In genomic region chr10:32412499-32412853, GRCh38 we compare ENCODE assay signal across 19 cellular contexts. TPM values are rescaled to one million over a fixed set of nuclear protein-coding genes. Genes with fewer than 3 reads are reported as not detected.
DNase-seq lines count a peak whose midpoint lies in the region; ATAC-seq, FAIRE-seq and TF ChIP-seq lines count a peak whose summit lies in the region.
"Had no signal": no experiment of that assay in that cellular context is flagged by ENCODE, and none has a peak within 500 bp of the region (broad histone marks: within the 10 kb centered on the region; RNA-seq: fewer than 3 reads in every experiment).

No MANE protein-coding gene starts in this region.

- H3K27ac ChIP-seq in A549 (peak overlapping the region; percentile 33 to 69; a peak in 4 of 6 replicates), esophagus muscularis mucosa (replicated peaks in 1 of 4) (peak overlapping the region; percentile 65 to 73 (median 72)), mesenchymal stem cell (ENCODE audit: low read length, poor library complexity, severe bottlenecking) (no peak overlapping the region)
- H3K27ac ChIP-seq: spleen had no signal

- H3K4me3 Mint-ChIP-seq in activated CD4-positive, alpha-beta memory T cell treated with anti-CD3 and anti-CD28 coated beads, Interleukin-2, amount 10 ng/mL, durations not matched to agents 7 days and 5 days: no peak overlapping the region

- no peak overlapping the region for H4K8ac ChIP-seq in mesenchymal stem cell (ENCODE audit: low read length)

- H2AK5ac ChIP-seq in mesenchymal stem cell (ENCODE audit: low read length, severe bottlenecking): no peak overlapping the region

- no peaks in the 10 kb centered on the region for H3K36me3 Mint-ChIP-seq in activated CD4-positive, alpha-beta memory T cell treated with anti-CD3 and anti-CD28 coated beads, Interleukin-2, amount 10 ng/mL, durations not matched to agents 7 days and 5 days (ENCODE audit: low read depth)

- TF ChIP-seq CTCF in A549 (IDR thresholded peaks at IDR 0.05) (no peak), esophagus muscularis mucosa (IDR thresholded peaks at IDR 0.05) (no peak), BE2C (IDR thresholded peaks at IDR 0.05; ENCODE audit: low read depth, low read length) (no peak)

- no peaks in the 10 kb centered on the region for H3K27me3 Mint-ChIP-seq in activated CD4-positive, alpha-beta memory T cell treated with anti-CD3 and anti-CD28 coated beads, Interleukin-2, amount 10 ng/mL, durations not matched to agents 7 days and 5 days
- H3K27me3 Mint-ChIP-seq: activated T-helper 17 cell treated with anti-CD3 and anti-CD28 coated beads, Interleukin-2, amount 50 U/mL, for 72 hours had no signal

- no peak overlapping the region for H2BK5ac ChIP-seq in mesenchymal stem cell (ENCODE audit: low read depth, low read length, poor library complexity, severe bottlenecking)

- DNase-seq in A549 (ENCODE audit: low read depth in 1 of 2, low spot score in 1 of 2): no peak
- peak; percentile 27 for DNase-seq in NCI-H2227 (lab: John Stamatoyannopoulos, UW; ENCODE audit: unreplicated experiment)
- DNase-seq in esophagus muscularis mucosa (ENCODE audit: extremely low spot score): no peak
- DNase-seq in mesenchymal stem cell: peak; percentile 56
- no peak for DNase-seq in activated CD4-positive, alpha-beta memory T cell treated with anti-CD3 and anti-CD28 coated beads, Interleukin-2, amount 10 ng/mL, durations not matched to agents 7 days and 5 days
- DNase-seq in SW480 (ENCODE audit: low spot score): no peak
- no peak for DNase-seq in BE2C
- DNase-seq in SKM-1 (lab: John Stamatoyannopoulos, UW; ENCODE audit: unreplicated experiment): no peak
- DNase-seq: activated CD4-positive, alpha-beta T cell treated with anti-CD3 and anti-CD28 coated beads, Interleukin-2, amount 50 U/mL, for 1 hour; Caco-2; effector memory CD4-positive, alpha-beta T cell; GOT3; KBM-7; left colon; NCI-H1694 treated with DMSO at 0.1 percent for 48 hours; SHP77 treated with DMSO at 0.1 percent for 48 hours; spleen; T1000 had no signal

- H3K4ac ChIP-seq in mesenchymal stem cell (ENCODE audit: low read depth in 1 of 2, low read length in 2 of 2): no peak overlapping the region

- H3K4me1 Mint-ChIP-seq in activated CD4-positive, alpha-beta memory T cell treated with anti-CD3 and anti-CD28 coated beads, Interleukin-2, amount 10 ng/mL, durations not matched to agents 7 days and 5 days: peaks cover 5% of the 10 kb centered on the region

- no peak overlapping the region for H3K18ac ChIP-seq in mesenchymal stem cell (ENCODE audit: low read depth in 1 of 2, low read length in 2 of 2)

- POLR2A ChIA-PET in A549 (lab: Yijun Ruan, JAX): no interaction called here
- POLR2A ChIA-PET in activated CD4-positive, alpha-beta memory T cell treated with anti-CD3 and anti-CD28 coated beads, Interleukin-2, amount 10 ng/mL, durations not matched to agents 7 days and 5 days (lab: Charles Lee): no interaction called here

- FAIRE-seq in A549 (lab: Jason Lieb, UNC): no peak

- H3K9me3 ChIP-seq in A549: no peaks in the 10 kb centered on the region
- H3K9me3 ChIP-seq in esophagus muscularis mucosa: no peaks in the 10 kb centered on the region
- no peaks in the 10 kb centered on the region for H3K9me3 ChIP-seq in mesenchymal stem cell (ENCODE audit: control insufficient read depth, low read length)
- no peaks in the 10 kb centered on the region for H3K9me3 ChIP-seq in BE2C
- H3K9me3 ChIP-seq: Caco-2, spleen had no signal

- H2BK12ac ChIP-seq in mesenchymal stem cell (ENCODE audit: low read length in 2 of 2): no peak overlapping the region

- H3K4me3 ChIP-seq in A549 (no peak overlapping the region), esophagus muscularis mucosa (no peak overlapping the region), mesenchymal stem cell (ENCODE audit: insufficient read depth in 1 of 2, low read depth in 1 of 2, low read length in 2 of 2) (no peak overlapping the region), BE2C (ENCODE audit: low read depth, low read length) (no peak overlapping the region)
- H3K4me3 ChIP-seq: spleen had no signal

- no peak overlapping the region for H2AFZ ChIP-seq in mesenchymal stem cell (ENCODE audit: low read depth, low read length)

- peak overlapping the region; percentile 9; the same call in 1 of the 3 replicates for H3K4me2 ChIP-seq in A549
- H3K4me2 ChIP-seq in mesenchymal stem cell (ENCODE audit: low read length, poor library complexity, severe bottlenecking): no peak overlapping the region

- no peaks in the 10 kb centered on the region for H3K79me1 ChIP-seq in mesenchymal stem cell (replicated peaks; ENCODE audit: low read length, poor library complexity, severe bottlenecking)

- peaks cover 39% of the 10 kb centered on the region for H3K4me1 ChIP-seq in A549
- peaks cover 11 to 38% (median 31%) of the 10 kb centered on the region in 4 donors for H3K4me1 ChIP-seq in esophagus muscularis mucosa
- H3K4me1 ChIP-seq in mesenchymal stem cell (ENCODE audit: control insufficient read depth, insufficient read depth, low read depth, low read length): peaks cover 2% of the 10 kb centered on the region
- H3K4me1 ChIP-seq in BE2C: no peaks in the 10 kb centered on the region
- H3K4me1 ChIP-seq: Caco-2, spleen had no signal

- no peak overlapping the region for H3K14ac ChIP-seq in mesenchymal stem cell (ENCODE audit: low read length in 2 of 2)

- H4K91ac ChIP-seq in mesenchymal stem cell (ENCODE audit: low read length): no peak overlapping the region

- no peak for TF ChIP-seq POLR2A in A549 (IDR thresholded peaks at IDR 0.05; ENCODE audit: low read length)
- TF ChIP-seq POLR2A in esophagus muscularis mucosa (IDR thresholded peaks at IDR 0.05; ENCODE audit: low read depth): no peak

- H2BK120ac ChIP-seq in mesenchymal stem cell (ENCODE audit: low read depth, low read length): no peak overlapping the region

- TF ChIP-seq EP300 in A549 (IDR thresholded peaks at IDR 0.05) (no peak), esophagus muscularis mucosa (IDR thresholded peaks at IDR 0.05) (no peak)

- H3K36me3 ChIP-seq in esophagus muscularis mucosa (no peaks in the 10 kb centered on the region), mesenchymal stem cell (ENCODE audit: control insufficient read depth in 1 of 2, insufficient read depth in 2 of 2, low read depth in 1 of 2, low read length in 2 of 2) (no peaks in the 10 kb centered on the region), BE2C (no peaks in the 10 kb centered on the region)
- H3K36me3 ChIP-seq: spleen had no signal

- no peak for ATAC-seq in A549
- ATAC-seq: activated T-helper 17 cell treated with anti-CD3 and anti-CD28 coated beads, Interleukin-2, amount 50 U/mL, for 72 hours; left colon had no signal

- H3K27ac Mint-ChIP-seq in activated CD4-positive, alpha-beta memory T cell treated with anti-CD3 and anti-CD28 coated beads, Interleukin-2, amount 10 ng/mL, durations not matched to agents 7 days and 5 days: no peak overlapping the region

- CTCF ChIA-PET in A549 (lab: Yijun Ruan, JAX): no interaction called here
- CTCF ChIA-PET in activated CD4-positive, alpha-beta memory T cell treated with anti-CD3 and anti-CD28 coated beads, Interleukin-2, amount 10 ng/mL, durations not matched to agents 7 days and 5 days (lab: Charles Lee): no interaction called here

- no peak for TF ChIP-seq RAD21 in A549 (conservative IDR thresholded peaks at IDR 0.05 in 1 of 2, IDR thresholded peaks at IDR 0.05 in 1 of 2)

- H2BK15ac ChIP-seq in mesenchymal stem cell (ENCODE audit: low read depth, poor library complexity, severe bottlenecking): no peak overlapping the region

- intact Hi-C loops in esophagus muscularis mucosa (cut with DNase I): no loop called here

- whole genome bisulfite sequencing in A549 (ENCODE audit: missing lambda C conversion rate): 39% methylated on average over 2 of the region's 2 CpGs
- 27% methylated on average over 2 of the region's 2 CpGs for WGBS in esophagus muscularis mucosa
- WGBS in mesenchymal stem cell: 31% methylated on average over 2 of the region's 2 CpGs

- no peaks in the 10 kb centered on the region for H3K27me3 ChIP-seq in esophagus muscularis mucosa
- H3K27me3 ChIP-seq in mesenchymal stem cell (ENCODE audit: control insufficient read depth in 1 of 2, insufficient read depth in 1 of 2, low read length in 2 of 2): no peaks in the 10 kb centered on the region
- no peaks in the 10 kb centered on the region for H3K27me3 ChIP-seq in BE2C
- H3K27me3 ChIP-seq: spleen had no signal

- peaks cover 4% of the 10 kb centered on the region for H3K9me3 Mint-ChIP-seq in activated CD4-positive, alpha-beta memory T cell treated with anti-CD3 and anti-CD28 coated beads, Interleukin-2, amount 10 ng/mL, durations not matched to agents 7 days and 5 days
- H3K9me3 Mint-ChIP-seq: activated T-helper 17 cell treated with anti-CD3 and anti-CD28 coated beads, Interleukin-2, amount 50 U/mL, for 72 hours had no signal

- peak overlapping the region; percentile 2 for H3K9ac ChIP-seq in mesenchymal stem cell (ENCODE audit: low read length)

- H3K23ac ChIP-seq in mesenchymal stem cell (ENCODE audit: low read length in 2 of 2): no peak overlapping the region

TF ChIP-seq in A549, 52 proteins besides CTCF, POLR2A, EP300 and RAD21 (continues in another document):
- TF ChIP-seq BHLHE40 (IDR thresholded peaks at IDR 0.05; ENCODE audit: low read depth, low read length): no peak
- TF ChIP-seq TP53 (CRISPR knock-in tag; IDR thresholded peaks at IDR 0.05): no peak
- TF ChIP-seq RCOR1 (IDR thresholded peaks at IDR 0.05; ENCODE audit: low read depth, low read length): no peak
- no peak for TF ChIP-seq MYC (IDR thresholded peaks at IDR 0.05; ENCODE audit: borderline replicate concordance, low read length)
- TF ChIP-seq, protein P1, sequence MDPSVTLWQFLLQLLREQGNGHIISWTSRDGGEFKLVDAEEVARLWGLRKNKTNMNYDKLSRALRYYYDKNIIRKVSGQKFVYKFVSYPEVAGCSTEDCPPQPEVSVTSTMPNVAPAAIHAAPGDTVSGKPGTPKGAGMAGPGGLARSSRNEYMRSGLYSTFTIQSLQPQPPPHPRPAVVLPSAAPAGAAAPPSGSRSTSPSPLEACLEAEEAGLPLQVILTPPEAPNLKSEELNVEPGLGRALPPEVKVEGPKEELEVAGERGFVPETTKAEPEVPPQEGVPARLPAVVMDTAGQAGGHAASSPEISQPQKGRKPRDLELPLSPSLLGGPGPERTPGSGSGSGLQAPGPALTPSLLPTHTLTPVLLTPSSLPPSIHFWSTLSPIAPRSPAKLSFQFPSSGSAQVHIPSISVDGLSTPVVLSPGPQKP (IDR thresholded peaks at IDR 0.05; ENCODE audit: low read depth, low read length): no peak

RNA-seq across cellular contexts. Expression of gene CCDC7, which starts 33.5 kb away (rescaled TPM):
- polyA plus RNA-seq in A549 (2011; rRNA removed) (2.7 and 2.9 TPM in 2 replicates), A549 (2017; fragmentation: RNase III; extraction: RNeasy Plus Mini Kit Qiagen cat#74134 plus additional on column Dnase treatment) (1.2 to 1.6 TPM (median 1.3 TPM) in 3 replicates)
- 0.48 and 0.52 TPM in 2 replicates for polyA plus RNA-seq in A549 (2012; cell fraction: cytosol; rRNA removed)
- polyA plus RNA-seq in A549 (2012; cell fraction: nucleus; rRNA removed): 0.31 and 0.62 TPM in 2 replicates
- 1.4 and 2.4 TPM in 2 replicates for polyA minus RNA-seq in A549 (2011; rRNA and poly(A)+ RNA removed)
- total RNA-seq in esophagus muscularis mucosa: 10 to 100 TPM; 15.1 to 72.3 (median 22.6) TPM
- polyA plus RNA-seq in mesenchymal stem cell (2013, experiment 1 of 2): 1.0 TPM
- polyA plus RNA-seq in mesenchymal stem cell (2013, experiment 2 of 2): 0.67 TPM
- 10 to 100 TPM; 12.7 to 15.2 TPM for total RNA-seq in activated CD4-positive, alpha-beta memory T cell treated with anti-CD3 and anti-CD28 coated beads, Interleukin-2, amount 10 ng/mL, durations not matched to agents 7 days and 5 days
- polyA plus RNA-seq in BE2C (2012; ENCODE audit: insufficient read depth, insufficient read length, low read depth): 0.59 TPM

Comparison
In these comparisons a context has a peak if more than half of its experiments do, and no peak if none do; other contexts are left out.
1. DNase-seq: peak in NCI-H2227 (single experiment) and mesenchymal stem cell (single experiment); none in A549 (0 of 2), esophagus muscularis mucosa (single experiment), activated CD4-positive, alpha-beta memory T cell treated with anti-CD3 and anti-CD28 coated beads, Interleukin-2, amount 10 ng/mL, durations not matched to agents 7 days and 5 days (single experiment), SW480 (single experiment), BE2C (single experiment) and SKM-1 (single experiment).